In the genomic region with DNA sequence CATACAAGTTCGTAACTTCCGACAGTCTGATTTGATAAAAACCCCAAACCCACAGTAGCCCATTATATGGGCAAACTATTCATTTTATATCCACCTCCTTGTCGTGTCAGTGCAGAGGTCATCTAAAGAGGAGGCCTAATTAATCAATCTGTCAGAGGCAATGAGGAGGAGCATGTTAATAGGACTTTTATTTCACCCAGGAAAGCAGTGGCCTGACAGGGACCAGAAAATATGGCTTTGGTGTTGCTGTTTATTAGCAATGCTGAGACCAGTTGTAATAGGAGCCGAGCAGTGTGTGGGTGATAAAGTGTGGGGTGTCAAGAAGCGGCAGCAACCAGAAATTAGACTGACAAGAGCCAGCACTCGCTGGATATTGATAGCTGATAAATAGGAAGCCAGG, we compare ENCODE assay signal across 1 cellular context.
TF ChIP-seq lines count a peak whose summit lies in the region.

No MANE protein-coding gene starts in this region.

TF ChIP-seq in GM23338, 12 proteins besides CTCF, POLR2A, EP300 and RAD21 (continued from another document):
- TF ChIP-seq, protein P1, sequence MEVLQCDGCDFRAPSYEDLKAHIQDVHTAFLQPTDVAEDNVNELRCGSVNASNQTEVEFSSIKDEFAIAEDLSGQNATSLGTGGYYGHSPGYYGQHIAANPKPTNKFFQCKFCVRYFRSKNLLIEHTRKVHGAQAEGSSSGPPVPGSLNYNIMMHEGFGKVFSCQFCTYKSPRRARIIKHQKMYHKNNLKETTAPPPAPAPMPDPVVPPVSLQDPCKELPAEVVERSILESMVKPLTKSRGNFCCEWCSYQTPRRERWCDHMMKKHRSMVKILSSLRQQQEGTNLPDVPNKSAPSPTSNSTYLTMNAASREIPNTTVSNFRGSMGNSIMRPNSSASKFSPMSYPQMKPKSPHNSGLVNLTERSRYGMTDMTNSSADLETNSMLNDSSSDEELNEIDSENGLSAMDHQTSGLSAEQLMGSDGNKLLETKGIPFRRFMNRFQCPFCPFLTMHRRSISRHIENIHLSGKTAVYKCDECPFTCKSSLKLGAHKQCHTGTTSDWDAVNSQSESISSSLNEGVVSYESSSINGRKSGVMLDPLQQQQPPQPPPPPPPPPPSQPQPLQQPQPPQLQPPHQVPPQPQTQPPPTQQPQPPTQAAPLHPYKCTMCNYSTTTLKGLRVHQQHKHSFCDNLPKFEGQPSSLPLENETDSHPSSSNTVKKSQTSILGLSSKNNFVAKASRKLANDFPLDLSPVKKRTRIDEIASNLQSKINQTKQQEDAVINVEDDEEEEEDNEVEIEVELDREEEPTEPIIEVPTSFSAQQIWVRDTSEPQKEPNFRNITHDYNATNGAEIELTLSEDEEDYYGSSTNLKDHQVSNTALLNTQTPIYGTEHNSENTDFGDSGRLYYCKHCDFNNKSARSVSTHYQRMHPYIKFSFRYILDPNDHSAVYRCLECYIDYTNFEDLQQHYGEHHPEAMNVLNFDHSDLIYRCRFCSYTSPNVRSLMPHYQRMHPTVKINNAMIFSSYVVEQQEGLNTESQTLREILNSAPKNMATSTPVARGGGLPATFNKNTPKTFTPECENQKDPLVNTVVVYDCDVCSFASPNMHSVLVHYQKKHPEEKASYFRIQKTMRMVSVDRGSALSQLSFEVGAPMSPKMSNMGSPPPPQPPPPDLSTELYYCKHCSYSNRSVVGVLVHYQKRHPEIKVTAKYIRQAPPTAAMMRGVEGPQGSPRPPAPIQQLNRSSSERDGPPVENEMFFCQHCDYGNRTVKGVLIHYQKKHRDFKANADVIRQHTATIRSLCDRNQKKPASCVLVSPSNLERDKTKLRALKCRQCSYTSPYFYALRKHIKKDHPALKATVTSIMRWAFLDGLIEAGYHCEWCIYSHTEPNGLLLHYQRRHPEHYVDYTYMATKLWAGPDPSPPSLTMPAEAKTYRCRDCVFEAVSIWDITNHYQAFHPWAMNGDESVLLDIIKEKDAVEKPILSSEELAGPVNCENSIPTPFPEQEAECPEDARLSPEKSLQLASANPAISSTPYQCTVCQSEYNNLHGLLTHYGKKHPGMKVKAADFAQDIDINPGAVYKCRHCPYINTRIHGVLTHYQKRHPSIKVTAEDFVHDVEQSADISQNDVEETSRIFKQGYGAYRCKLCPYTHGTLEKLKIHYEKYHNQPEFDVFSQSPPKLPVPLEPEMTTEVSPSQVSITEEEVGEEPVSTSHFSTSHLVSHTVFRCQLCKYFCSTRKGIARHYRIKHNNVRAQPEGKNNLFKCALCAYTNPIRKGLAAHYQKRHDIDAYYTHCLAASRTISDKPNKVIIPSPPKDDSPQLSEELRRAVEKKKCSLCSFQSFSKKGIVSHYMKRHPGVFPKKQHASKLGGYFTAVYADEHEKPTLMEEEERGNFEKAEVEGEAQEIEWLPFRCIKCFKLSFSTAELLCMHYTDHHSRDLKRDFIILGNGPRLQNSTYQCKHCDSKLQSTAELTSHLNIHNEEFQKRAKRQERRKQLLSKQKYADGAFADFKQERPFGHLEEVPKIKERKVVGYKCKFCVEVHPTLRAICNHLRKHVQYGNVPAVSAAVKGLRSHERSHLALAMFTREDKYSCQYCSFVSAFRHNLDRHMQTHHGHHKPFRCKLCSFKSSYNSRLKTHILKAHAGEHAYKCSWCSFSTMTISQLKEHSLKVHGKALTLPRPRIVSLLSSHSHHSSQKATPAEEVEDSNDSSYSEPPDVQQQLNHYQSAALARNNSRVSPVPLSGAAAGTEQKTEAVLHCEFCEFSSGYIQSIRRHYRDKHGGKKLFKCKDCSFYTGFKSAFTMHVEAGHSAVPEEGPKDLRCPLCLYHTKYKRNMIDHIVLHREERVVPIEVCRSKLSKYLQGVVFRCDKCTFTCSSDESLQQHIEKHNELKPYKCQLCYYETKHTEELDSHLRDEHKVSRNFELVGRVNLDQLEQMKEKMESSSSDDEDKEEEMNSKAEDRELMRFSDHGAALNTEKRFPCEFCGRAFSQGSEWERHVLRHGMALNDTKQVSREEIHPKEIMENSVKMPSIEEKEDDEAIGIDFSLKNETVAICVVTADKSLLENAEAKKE (CRISPR knock-in tag; IDR thresholded peaks at IDR 0.05), result no peak
- TF ChIP-seq JUNB (IDR thresholded peaks at IDR 0.05; ENCODE audit: unreplicated experiment) (no peak), STAT1 (IDR thresholded peaks at IDR 0.05; ENCODE audit: unreplicated experiment) (no peak), CREB1 (CRISPR knock-in tag; IDR thresholded peaks at IDR 0.05; ENCODE audit: low read depth) (no peak)
